1 cellular context compared by ENCODE assay signal in the genomic region with DNA sequence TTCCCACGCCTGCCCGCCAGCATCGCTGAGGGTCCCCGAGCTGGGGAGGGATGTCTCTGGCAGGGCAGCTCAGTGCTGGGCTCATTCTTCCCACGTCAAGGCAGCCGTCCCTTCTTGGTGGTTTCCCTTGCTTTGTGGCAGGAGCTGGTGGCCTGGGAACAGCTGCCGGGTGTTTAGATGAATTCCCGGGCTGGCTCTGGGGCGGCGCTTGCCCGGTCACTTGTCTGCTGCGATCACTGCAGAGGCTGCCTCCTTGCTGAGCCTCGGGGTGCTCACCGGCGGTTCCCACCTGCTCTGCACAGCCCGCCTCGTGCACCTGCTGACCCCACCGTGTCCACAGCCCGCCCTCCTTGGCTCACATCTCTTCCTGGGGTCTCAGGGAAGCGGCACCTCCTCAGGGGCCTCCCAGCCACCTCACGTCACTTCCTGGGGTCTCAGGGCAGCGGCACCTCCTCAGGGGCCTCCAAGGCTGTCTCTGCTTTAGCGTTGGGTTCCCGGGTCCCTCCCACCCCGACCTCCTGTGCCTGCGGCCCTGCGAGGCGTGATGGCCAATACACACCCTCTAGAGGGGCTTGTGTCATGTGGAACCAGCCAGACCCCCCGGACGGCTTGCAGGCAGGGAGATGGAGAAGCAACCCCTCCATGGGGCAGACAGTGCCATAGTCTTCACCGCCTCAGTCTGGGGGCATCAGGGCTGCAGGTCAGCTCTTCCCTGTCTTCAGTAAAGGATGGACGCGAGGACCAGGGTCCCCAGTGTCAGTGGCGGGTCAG.
TF ChIP-seq lines count a peak whose summit lies in the region.

No MANE protein-coding gene starts in this region.

TF ChIP-seq in K562, 482 proteins besides CTCF, POLR2A, EP300 and RAD21 (continued from another document):
- no peak for TF ChIP-seq HES1 (IDR thresholded peaks at IDR 0.05; ENCODE audit: low read depth)
